ENCODE assay signal across 15 cellular contexts in genomic region chr5:90878081-90878480, GRCh38.
DNase-seq lines count a peak whose midpoint lies in the region; ATAC-seq and TF ChIP-seq lines count a peak whose summit lies in the region.
"Had no signal": no experiment of that assay in that cellular context is flagged by ENCODE, and none has a peak within 500 bp of the region (broad histone marks: within the 10 kb centered on the region; RNA-seq: fewer than 3 reads in every experiment).

No MANE protein-coding gene starts in this region.

- H3K4me3 ChIP-seq in heart right ventricle = no peak overlapping the region

- H3K9me3 ChIP-seq in heart right ventricle = no peaks in the 10 kb centered on the region

- peaks cover 0 to 33% (median 20%) of the 10 kb centered on the region in 9 donors for H3K4me1 ChIP-seq in heart right ventricle

- H3K27ac ChIP-seq in heart right ventricle = peak overlapping the region in 8 of 10 donors; percentile 14 to 78 (median 62)
- H3K27ac ChIP-seq: HL-60 had no signal

- H3K36me3 ChIP-seq in heart right ventricle = no peaks in the 10 kb centered on the region

- TF ChIP-seq CTCF in heart right ventricle (IDR thresholded peaks at IDR 0.05) = no peak

- no peaks in the 10 kb centered on the region for H3K27me3 ChIP-seq in heart right ventricle

- DNase-seq in SIG-M5 treated with dmso at 0.1 percent for 504 hours (lab: John Stamatoyannopoulos, UW; ENCODE audit: unreplicated experiment) (peak; percentile 35), SIG-M5 (lab: John Stamatoyannopoulos, UW) (no peak), heart right ventricle (peak in 1 of 2 donors; percentile 61), mucosa of gallbladder (ENCODE audit: low spot score) (peak; percentile 29), DMS114 treated with DMSO at 0.1 percent for 48 hours (lab: John Stamatoyannopoulos, UW; ENCODE audit: unreplicated experiment) (no peak), NCI-H2029 (lab: John Stamatoyannopoulos, UW) (no peak)
- DNase-seq: 8988T; activated CD4-positive, alpha-beta T cell treated with anti-CD3 and anti-CD28 coated beads, Interleukin-2, amount 10 ng/mL, durations not matched to agents 24 days and 14 days; CD8-positive, alpha-beta memory T cell; effector CD8-positive, alpha-beta T cell; GF-D8; substantia nigra had no signal

- peak in 7 of 8 donors; percentile 51 to 95 (median 86) for ATAC-seq in heart right ventricle
- ATAC-seq in HG03025 (IDR thresholded peaks at IDR 0.05; ENCODE audit: low FRiP score, unreplicated experiment) = no peak
- no peak for ATAC-seq in GM18502 (IDR thresholded peaks at IDR 0.05; ENCODE audit: poor library complexity, unreplicated experiment)

- intact Hi-C loops in heart right ventricle (cut with DNase I) = loop anchor here in 2 of 10 donors (10.0 kb wide), 2 partner anchors 507 to 537 kb away; partner anchors contain the start of gene ARRDC3 (in 1 of the 2)

- WGBS in heart right ventricle, 2 donors = 32 to 48% methylated on average over 7 of the region's 7 CpGs

Comparison
In these comparisons a context has a peak if more than half of its experiments do, and no peak if none do; other contexts are left out.
1. DNase-seq: peak in SIG-M5 treated with dmso at 0.1 percent for 504 hours (single experiment) and mucosa of gallbladder (single experiment); none in SIG-M5 (single experiment), DMS114 treated with DMSO at 0.1 percent for 48 hours (single experiment) and NCI-H2029 (single experiment).
2. ATAC-seq: peak in heart right ventricle (7 of 8); none in HG03025 (single experiment) and GM18502 (single experiment).